ENCODE assay signal across 7 cellular contexts in the genomic region with DNA sequence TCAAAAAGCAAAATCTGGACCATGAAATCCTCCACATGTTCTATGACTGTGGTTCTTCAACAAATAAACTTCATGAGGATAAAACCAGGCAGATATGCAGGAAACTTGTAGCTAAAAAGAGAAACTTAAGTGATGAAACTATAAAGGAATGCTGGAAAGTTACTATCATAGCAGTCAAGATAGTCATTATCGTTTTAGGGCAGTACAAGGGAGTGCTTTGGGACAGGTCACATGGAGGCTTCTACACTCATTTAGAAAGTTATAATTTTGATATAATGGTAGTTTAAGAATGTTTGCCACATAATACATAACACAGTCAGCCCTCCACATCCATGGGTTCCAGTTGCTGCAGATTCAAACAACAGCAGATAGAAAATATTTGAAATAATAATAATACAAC.
DNase-seq lines count a peak whose midpoint lies in the region; ATAC-seq, FAIRE-seq and TF ChIP-seq lines count a peak whose summit lies in the region.
"Not testable (repeated sequence)": the region's sequence is repeated elsewhere in the genome, so short reads cannot be mapped to it uniquely, and the experiment has no call there.

No MANE protein-coding gene starts in this region.

- H3K4me1 Mint-ChIP-seq in astrocyte (ENCODE audit: low read depth, unreplicated experiment), result not testable (repeated sequence)

- not testable (repeated sequence) for TF ChIP-seq CTCF in astrocyte (IDR thresholded peaks at IDR 0.05; ENCODE audit: insufficient read depth, low read depth, low read length); smooth muscle cell (IDR thresholded peaks at IDR 0.05; ENCODE audit: borderline replicate concordance, insufficient read depth, poor library complexity, severe bottlenecking)

- not testable (repeated sequence) for H3K27me3 ChIP-seq in astrocyte (ENCODE audit: insufficient read depth, low read length); right cardiac atrium (ENCODE audit: control insufficient read depth, insufficient read depth); smooth muscle cell (ENCODE audit: low read depth)

- intact Hi-C loops in Right ventricle myocardium superior (cut with DNase I); right cardiac atrium (cut with DNase I): not testable (repeated sequence)

- not testable (repeated sequence) for H3K36me3 Mint-ChIP-seq in astrocyte (ENCODE audit: low read depth, unreplicated experiment)

- not testable (repeated sequence) for H3K79me2 ChIP-seq in astrocyte (ENCODE audit: insufficient read depth, low read length); smooth muscle cell (ENCODE audit: low read depth)

- H3K4me3 ChIP-seq in astrocyte (ENCODE audit: insufficient read depth, low read depth, low read length); right cardiac atrium (ENCODE audit: low read length); smooth muscle cell: not testable (repeated sequence)

- H3K9me3 Mint-ChIP-seq in astrocyte (ENCODE audit: unreplicated experiment), result not testable (repeated sequence)

- not testable (repeated sequence) for H3K4me3 Mint-ChIP-seq in astrocyte (ENCODE audit: unreplicated experiment)

- DNase-seq in ELR (ENCODE audit: low read depth), result peak; percentile 2
- DNase-seq in M059J (ENCODE audit: low read depth), result peak; percentile 1
- peak; percentile 9 for DNase-seq in astrocyte (ENCODE audit: low read depth)
- DNase-seq in Right ventricle myocardium superior; right cardiac atrium; smooth muscle cell (lab: John Stamatoyannopoulos, UW; ENCODE audit: unreplicated experiment): not testable (repeated sequence)

- H2AFZ ChIP-seq in astrocyte (ENCODE audit: low read depth, low read length); smooth muscle cell (ENCODE audit: low read depth): not testable (repeated sequence)

- H3K4me2 ChIP-seq in astrocyte (ENCODE audit: low read length) (peak overlapping the region; percentile 39), smooth muscle cell (peak overlapping the region; percentile 39)

- H3K27ac ChIP-seq in astrocyte (ENCODE audit: low read depth, low read length); right cardiac atrium (ENCODE audit: low read length): not testable (repeated sequence)
- peak overlapping the region; percentile 9 for H3K27ac ChIP-seq in smooth muscle cell (ENCODE audit: low read depth)

- not testable (repeated sequence) for H3K27me3 Mint-ChIP-seq in astrocyte (ENCODE audit: low read depth, unreplicated experiment)

- not testable (repeated sequence) for H4K20me1 ChIP-seq in astrocyte (ENCODE audit: insufficient read depth, low read length); smooth muscle cell (ENCODE audit: low read depth)

- not testable (repeated sequence) for H3K4me1 ChIP-seq in astrocyte (ENCODE audit: insufficient read depth, low read length); right cardiac atrium (ENCODE audit: control insufficient read depth, insufficient read depth, low read length); smooth muscle cell (ENCODE audit: low read depth)

- not testable (repeated sequence) for H3K27ac Mint-ChIP-seq in astrocyte (ENCODE audit: unreplicated experiment)

- not testable (repeated sequence) for H3K36me3 ChIP-seq in astrocyte (ENCODE audit: insufficient read depth, low read length); smooth muscle cell (ENCODE audit: low read depth)

- ATAC-seq in SK-N-SH treated with all-trans-retinoic acid at 6 μM for 48 hours (peak; percentile 92), Right ventricle myocardium superior (ENCODE audit: poor library complexity) (peak; percentile 53), right cardiac atrium (peak; percentile 22 to 32)

- H3K9me3 ChIP-seq in astrocyte (ENCODE audit: insufficient read depth, low read depth, low read length); right cardiac atrium (ENCODE audit: control insufficient read depth, low read length); smooth muscle cell (replicated peaks; ENCODE audit: low read depth): not testable (repeated sequence)

- 25% methylated on average over 1 of the region's 1 CpG for WGBS in right cardiac atrium
- WGBS in smooth muscle cell (ENCODE audit: low lambda C conversion rate), result 0% methylated on average over 1 of the region's 1 CpG

- not testable (repeated sequence) for FAIRE-seq in astrocyte (lab: Jason Lieb, UNC)

- not testable (repeated sequence) for H3F3A ChIP-seq in smooth muscle cell (ENCODE audit: low read depth)

- not testable (repeated sequence) for H3K9ac ChIP-seq in astrocyte (ENCODE audit: low read length); smooth muscle cell (ENCODE audit: low read depth)

Comparison
In these comparisons a context has a peak if more than half of its experiments do, and no peak if none do; other contexts are left out.
1. ATAC-seq: peak in every context shown above with its lines; median percentile 92 in SK-N-SH treated with all-trans-retinoic acid at 6 μM for 48 hours; 53 in Right ventricle myocardium superior; 27 in right cardiac atrium.